Comparison of ENCODE assay signal across 1 cellular context in genomic region chr3:42228796-42229195, GRCh38.
TF ChIP-seq lines count a peak whose summit lies in the region.

No MANE protein-coding gene starts in this region.

TF ChIP-seq in HCT116, 20 proteins besides CTCF, POLR2A, EP300 and RAD21 (continued from another document):
- TF ChIP-seq SRF (IDR thresholded peaks at IDR 0.05; ENCODE audit: low read depth) (no peak), SIN3A (IDR thresholded peaks at IDR 0.05; ENCODE audit: low read depth) (no peak), ATF3 (IDR thresholded peaks at IDR 0.05) (no peak), JUND (IDR thresholded peaks at IDR 0.05) (no peak), TCF7L2 (IDR thresholded peaks at IDR 0.05; ENCODE audit: borderline replicate concordance, extremely low read depth, insufficient read depth, insufficient read length) (no peak), ZBTB33 (IDR thresholded peaks at IDR 0.05; ENCODE audit: extremely low read depth, insufficient replicate concordance, low read length) (no peak)
TF ChIP-seq in HCT116: peak in this region for 0.
